10 cellular contexts compared by ENCODE assay signal in the genomic region with DNA sequence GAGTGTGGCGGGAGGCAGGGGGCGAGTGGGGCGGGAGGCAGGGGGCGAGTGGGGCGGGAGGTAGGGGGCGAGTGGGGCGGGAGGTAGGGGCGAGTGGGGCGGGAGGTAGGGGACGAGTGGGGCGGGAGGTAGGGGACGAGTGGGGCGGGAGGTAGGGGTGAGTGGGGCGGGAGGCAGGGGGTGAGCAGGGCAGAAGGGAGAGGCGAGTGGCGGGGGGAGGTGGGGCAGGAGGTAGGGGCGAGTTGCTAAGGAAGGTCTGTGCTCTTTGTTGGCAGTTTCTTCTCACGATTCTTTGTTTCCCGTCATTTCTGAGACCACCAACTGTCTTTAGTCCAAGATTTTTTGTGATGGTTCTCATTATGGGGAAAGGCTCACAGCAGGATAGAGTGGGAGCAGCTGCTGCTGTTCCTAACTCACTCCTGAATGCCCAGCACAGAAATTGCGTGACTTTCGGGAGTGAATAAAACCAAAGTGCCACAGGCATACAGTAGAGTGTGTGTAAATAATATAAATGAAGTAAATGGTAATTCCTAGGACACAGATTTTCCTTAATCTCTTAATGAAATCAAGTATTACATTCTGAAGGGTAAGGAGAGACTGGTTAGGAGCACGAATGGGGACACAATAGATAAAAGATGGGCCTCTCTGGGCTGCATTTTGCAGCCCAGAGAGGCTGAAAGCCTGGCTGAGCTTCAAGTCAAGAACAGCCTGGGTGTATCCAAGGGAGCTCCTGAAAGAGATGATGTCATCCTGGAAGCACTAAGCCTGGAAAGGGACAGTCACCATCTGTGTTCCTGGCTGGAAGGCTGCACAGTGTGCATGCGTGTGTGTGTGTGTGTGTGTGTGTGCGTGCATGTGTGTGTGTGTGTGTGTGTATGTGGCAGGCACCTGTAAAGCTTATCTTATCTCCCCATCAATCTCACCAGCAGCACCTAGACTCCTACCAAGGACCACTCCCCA. TPM values are rescaled to one million over a fixed set of nuclear protein-coding genes. Genes with fewer than 3 reads are reported as not detected.
DNase-seq lines count a peak whose midpoint lies in the region; ATAC-seq and TF ChIP-seq lines count a peak whose summit lies in the region.
"Had no signal": no experiment of that assay in that cellular context is flagged by ENCODE, and none has a peak within 500 bp of the region (broad histone marks: within the 10 kb centered on the region; RNA-seq: fewer than 3 reads in every experiment).

No MANE protein-coding gene starts in this region.

- TF ChIP-seq CTCF in astrocyte of the spinal cord (IDR thresholded peaks at IDR 0.05; ENCODE audit: low read depth, low read length), result no peak

- DNase-seq in A172 (ENCODE audit: low spot score) (peak; percentile 55), HuH-7 (ENCODE audit: low spot score) (peak; percentile 30), astrocyte of the spinal cord (ENCODE audit: low read depth, low spot score) (peak; percentile 56), kidney tubule cell (ENCODE audit: low spot score) (peak; percentile 81)
- DNase-seq: CD4-positive, CD25-positive, alpha-beta regulatory T cell had no signal

- ATAC-seq in GM21576 (IDR thresholded peaks at IDR 0.05; ENCODE audit: unreplicated experiment) (no peak), GM19324 (IDR thresholded peaks at IDR 0.05; ENCODE audit: low FRiP score, unreplicated experiment) (no peak), HG03280 (IDR thresholded peaks at IDR 0.05; ENCODE audit: unreplicated experiment) (no peak), HG02763 (IDR thresholded peaks at IDR 0.05; ENCODE audit: unreplicated experiment) (no peak)

- in situ Hi-C loops in astrocyte of the spinal cord (cut with HindIII; ENCODE audit: low sequenced_read_pairs), result no loop called here

- no peak overlapping the region for H3K4me3 ChIP-seq in astrocyte of the spinal cord (ENCODE audit: low read depth, low read length)
- H3K4me3 ChIP-seq: lung had no signal

RNA-seq across cellular contexts. Expression of a gene that starts 44.5 kb away (rescaled TPM):
- 14.5 and 21.0 TPM in 2 replicates for total RNA-seq in A172 (2014; rRNA removed; shearing (Covaris generic))

Comparison
In these comparisons a context has a peak if more than half of its experiments do, and no peak if none do; other contexts are left out.
1. DNase-seq: peak in every context shown above with its lines; median percentile 81 in kidney tubule cell; 56 in astrocyte of the spinal cord; 55 in A172; 30 in HuH-7.